Comparison of ENCODE assay signal across 28 cellular contexts in the genomic region with DNA sequence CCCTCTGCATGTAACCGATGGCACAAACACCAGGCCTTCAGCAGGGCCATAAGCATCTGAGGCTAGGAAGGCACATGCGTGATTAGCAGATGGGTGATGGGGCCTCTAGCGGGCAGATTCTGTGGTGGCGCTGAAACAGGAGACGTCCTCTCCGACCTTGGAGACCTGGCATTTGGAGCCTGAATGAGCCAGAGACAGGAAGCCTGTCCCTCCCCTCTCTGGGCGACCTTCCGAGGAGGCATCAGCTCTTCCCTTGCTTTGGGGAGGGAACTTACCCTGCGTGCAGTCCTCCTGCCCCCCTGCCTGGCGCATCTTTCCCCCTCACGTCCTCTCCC.
"Had no signal": no experiment of that assay in that cellular context is flagged by ENCODE, and none has a peak within 500 bp of the region (broad histone marks: within the 10 kb centered on the region; RNA-seq: fewer than 3 reads in every experiment).

No MANE protein-coding gene starts in this region.

- H3K27me3 ChIP-seq: hepatocyte, right atrium auricular region, uterus had no signal

- DNase-seq: cortex of kidney; foreskin keratinocyte; heart left ventricle; left cardiac atrium; left ventricle myocardium inferior; lower lobe of right lung; naive thymus-derived CD8-positive, alpha-beta T cell; stimulated activated CD4-positive, alpha-beta T cell treated with anti-CD3 and anti-CD28 coated beads, Interleukin-12 subunit alpha, Interleukin-12 subunit beta, amount 100 ng/mL, for 4 hours; stimulated activated CD4-positive, alpha-beta T cell treated with anti-CD3 and anti-CD28 coated beads, Interleukin-1b, Interleukin-23, amount 100 ng/mL, for 48 hours; stimulated activated CD4-positive, alpha-beta T cell treated with anti-CD3 and anti-CD28 coated beads, Interleukin-4, amount 100 ng/mL, for 1 hour; stimulated activated CD8-positive, alpha-beta memory T cell treated with anti-CD3 and anti-CD28 coated beads, Interleukin-4, amount 100 ng/mL, for 48 hours; stimulated activated naive CD4-positive, alpha-beta T cell; stimulated activated naive CD8-positive, alpha-beta T cell treated with anti-CD3 and anti-CD28 coated beads, Interleukin-15, amount 100 ng/mL, for 72 hours; transverse colon; upper lobe of right lung; uterus had no signal

- H3K4me3 ChIP-seq: gastroesophageal sphincter, heart left ventricle, hepatocyte, left ventricle myocardium inferior, lower lobe of right lung, prostate gland, right atrium auricular region, smooth muscle cell, suprapubic skin, transverse colon, upper lobe of right lung, uterus had no signal

- H3K27ac Mint-ChIP-seq: naive thymus-derived CD8-positive, alpha-beta T cell; stimulated activated naive CD8-positive, alpha-beta T cell treated with anti-CD3 and anti-CD28 coated beads, Interleukin-15, amount 100 ng/mL, for 72 hours had no signal

- H3K36me3 ChIP-seq: gastroesophageal sphincter, heart left ventricle, left ventricle myocardium inferior, lower lobe of right lung, neutrophil, prostate gland, right atrium auricular region, suprapubic skin, transverse colon, upper lobe of right lung, uterus had no signal

- H3K79me2 ChIP-seq: hepatocyte, parathyroid adenoma had no signal

- H3K4me3 Mint-ChIP-seq: naive thymus-derived CD8-positive, alpha-beta T cell; neural crest cell; stimulated activated naive CD8-positive, alpha-beta T cell treated with anti-CD3 and anti-CD28 coated beads, Interleukin-15, amount 100 ng/mL, for 72 hours had no signal

- H3K4me1 Mint-ChIP-seq: naive thymus-derived CD8-positive, alpha-beta T cell; neural crest cell; stimulated activated naive CD8-positive, alpha-beta T cell treated with anti-CD3 and anti-CD28 coated beads, Interleukin-15, amount 100 ng/mL, for 72 hours had no signal

- H2AFZ ChIP-seq: hepatocyte, parathyroid adenoma had no signal

- H3K36me3 Mint-ChIP-seq: naive thymus-derived CD8-positive, alpha-beta T cell had no signal

- H3K27ac ChIP-seq: epithelial cell of prostate, foreskin keratinocyte, gastroesophageal sphincter, heart left ventricle, hepatocyte, left ventricle myocardium inferior, lower lobe of right lung, neutrophil, parathyroid adenoma, prostate gland, right atrium auricular region, suprapubic skin, transverse colon, upper lobe of right lung, uterus had no signal

- H3K4me1 ChIP-seq: foreskin keratinocyte, gastroesophageal sphincter, heart left ventricle, left ventricle myocardium inferior, lower lobe of right lung, prostate gland, right atrium auricular region, suprapubic skin, transverse colon, upper lobe of right lung, uterus had no signal

- ATAC-seq: esophagus mucosa; foreskin keratinocyte; gastroesophageal sphincter; left cardiac atrium; lower lobe of right lung; naive thymus-derived CD8-positive, alpha-beta T cell; sciatic nerve; stimulated activated naive CD8-positive, alpha-beta T cell treated with anti-CD3 and anti-CD28 coated beads, Interleukin-15, amount 100 ng/mL, for 72 hours had no signal

- H3K4me2 ChIP-seq: hepatocyte, smooth muscle cell had no signal

- H3K9me3 Mint-ChIP-seq: naive thymus-derived CD8-positive, alpha-beta T cell; neural crest cell; stimulated activated naive CD8-positive, alpha-beta T cell treated with anti-CD3 and anti-CD28 coated beads, Interleukin-15, amount 100 ng/mL, for 72 hours had no signal
